ENCODE assay signal across 8 cellular contexts in genomic region chr4:66688674-66689073, GRCh38.
A peak's percentile ranks its signal among the peaks of the same experiment; 100 is the strongest.
DNase-seq lines count a peak whose midpoint lies in the region; ATAC-seq and TF ChIP-seq lines count a peak whose summit lies in the region.

No MANE protein-coding gene starts in this region.

- in situ Hi-C loops in Panc1 (cut with HindIII; ENCODE audit: low pct_unique_long_range_greater_than_20kb, low sequenced_read_pairs): no loop called here

- TF ChIP-seq POLR2A in heart left ventricle (IDR thresholded peaks at IDR 0.05): no peak

- no TSS peak for BruUV-seq in Panc1 (replicated peaks; lab: Mats Ljungman, UMichigan)

- H3K4me1 ChIP-seq in Panc1 (ENCODE audit: control insufficient read depth, insufficient read depth, low read length) (no peaks in the 10 kb centered on the region), heart left ventricle (no peaks in the 10 kb centered on the region)

- intact Hi-C loops in Panc1 (cut with micrococcal nuclease; ENCODE audit: unreplicated experiment) (no loop called here), heart left ventricle (cut with DNase I) (no loop called here)

- no peak overlapping the region for H3K27ac ChIP-seq in C4-2B
- H3K27ac ChIP-seq in Panc1 (ENCODE audit: low read length): peak overlapping the region; percentile 54; the same call in 1 of the 2 replicates
- no peak overlapping the region for H3K27ac ChIP-seq in heart left ventricle

- H3K9me3 ChIP-seq in Panc1 (ENCODE audit: control insufficient read depth, insufficient read depth, low read depth, low read length): no peaks in the 10 kb centered on the region
- no peaks in the 10 kb centered on the region for H3K9me3 ChIP-seq in heart left ventricle

- no peak for ATAC-seq in Panc1
- no peak for ATAC-seq in GM21381 (IDR thresholded peaks at IDR 0.05; ENCODE audit: unreplicated experiment)
- ATAC-seq in heart left ventricle: no peak
- no peak for ATAC-seq in HG03108 (IDR thresholded peaks at IDR 0.05; ENCODE audit: unreplicated experiment)

- POLR2A ChIA-PET in Panc1 (lab: Charles Lee): no interaction called here

- H3K27me3 ChIP-seq in Panc1 (ENCODE audit: control insufficient read depth, insufficient read depth, low read length) (no peaks in the 10 kb centered on the region), heart left ventricle (no peaks in the 10 kb centered on the region)

- TF ChIP-seq CTCF in C4-2B (conservative IDR thresholded peaks at IDR 0.05) (peak; percentile 60), Panc1 (IDR thresholded peaks at IDR 0.05) (peak; percentile 26; the same call in 1 of the 2 replicates), heart left ventricle (IDR thresholded peaks at IDR 0.05) (peak in 2 of 12 donors; percentile 28 to 38)

- DNase-seq in HT1080 (ENCODE audit: low read depth): peak; percentile 26
- no peak for DNase-seq in Panc1 (ENCODE audit: low read depth, low spot score)
- peak; percentile 1 for DNase-seq in fibroblast of the conjunctiva (ENCODE audit: low read depth)
- no peak for DNase-seq in heart left ventricle
- DNase-seq in stimulated activated naive CD4-positive, alpha-beta T cell treated with Interleukin-2 at 50 U/mL for 16 hours (lab: John Stamatoyannopoulos, UW): no peak

- WGBS in heart left ventricle, 4 donors: 31 to 47% (median 37%) methylated on average over 3 of the region's 3 CpGs

- H3K4me3 ChIP-seq in Panc1 (ENCODE audit: low read depth in 2 of 2, low read length in 2 of 2) (no peak overlapping the region), heart left ventricle (no peak overlapping the region)

- CTCF ChIA-PET in Panc1 (lab: Charles Lee): no interaction called here

- H3K36me3 ChIP-seq in Panc1 (ENCODE audit: control insufficient read depth, insufficient read depth, low read length): no peaks in the 10 kb centered on the region
- H3K36me3 ChIP-seq in heart left ventricle: no peaks in the 10 kb centered on the region

Comparison
In these comparisons a context has a peak if more than half of its experiments do, and no peak if none do; other contexts are left out.
1. DNase-seq: peak in HT1080 (single experiment) and fibroblast of the conjunctiva (single experiment); none in Panc1 (single experiment), heart left ventricle (0 of 5) and stimulated activated naive CD4-positive, alpha-beta T cell treated with Interleukin-2 at 50 U/mL for 16 hours (single experiment).